ENCODE assay signal across 1 cellular context in the genomic region with DNA sequence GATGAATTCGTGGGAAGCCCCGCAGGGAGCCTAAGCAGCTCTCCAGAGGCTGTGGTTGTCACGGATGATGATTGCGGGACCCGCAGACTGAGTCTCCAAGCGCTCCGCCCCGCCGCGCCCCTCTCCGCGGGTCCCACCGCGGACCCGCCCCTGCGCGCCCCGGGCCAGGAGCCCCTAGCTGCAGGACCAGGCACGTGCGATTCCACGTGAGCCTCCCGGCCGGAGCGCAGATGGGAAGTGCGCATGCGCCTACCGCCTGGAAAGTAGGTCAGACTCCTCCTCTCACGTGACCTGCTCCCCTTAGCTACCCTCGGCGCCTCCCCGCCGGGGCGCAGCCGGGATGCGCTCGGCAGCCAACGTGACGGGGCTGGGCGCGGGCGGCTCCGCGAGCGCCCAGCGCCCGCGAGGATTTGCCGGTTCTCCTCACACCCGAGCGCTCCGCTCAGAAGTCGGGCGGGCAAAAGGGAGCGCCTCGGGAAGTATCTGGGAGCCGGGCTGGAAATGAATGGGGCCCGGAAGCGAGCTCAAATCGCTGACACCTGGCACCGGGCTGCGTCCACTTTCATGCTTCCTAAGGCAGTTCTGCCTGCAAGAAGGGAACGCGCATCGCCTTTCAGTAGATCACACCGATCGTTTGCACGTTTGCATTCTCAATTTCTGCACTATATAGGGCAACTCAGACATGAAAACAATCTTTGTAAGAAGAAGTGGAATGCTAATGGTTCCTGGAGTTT.
TF ChIP-seq lines count a peak whose summit lies in the region.

No MANE protein-coding gene starts in this region.

TF ChIP-seq in HepG2, 621 proteins besides CTCF, POLR2A, EP300 and RAD21 (continued from another document and continues in another):
- TF ChIP-seq, protein P1, sequence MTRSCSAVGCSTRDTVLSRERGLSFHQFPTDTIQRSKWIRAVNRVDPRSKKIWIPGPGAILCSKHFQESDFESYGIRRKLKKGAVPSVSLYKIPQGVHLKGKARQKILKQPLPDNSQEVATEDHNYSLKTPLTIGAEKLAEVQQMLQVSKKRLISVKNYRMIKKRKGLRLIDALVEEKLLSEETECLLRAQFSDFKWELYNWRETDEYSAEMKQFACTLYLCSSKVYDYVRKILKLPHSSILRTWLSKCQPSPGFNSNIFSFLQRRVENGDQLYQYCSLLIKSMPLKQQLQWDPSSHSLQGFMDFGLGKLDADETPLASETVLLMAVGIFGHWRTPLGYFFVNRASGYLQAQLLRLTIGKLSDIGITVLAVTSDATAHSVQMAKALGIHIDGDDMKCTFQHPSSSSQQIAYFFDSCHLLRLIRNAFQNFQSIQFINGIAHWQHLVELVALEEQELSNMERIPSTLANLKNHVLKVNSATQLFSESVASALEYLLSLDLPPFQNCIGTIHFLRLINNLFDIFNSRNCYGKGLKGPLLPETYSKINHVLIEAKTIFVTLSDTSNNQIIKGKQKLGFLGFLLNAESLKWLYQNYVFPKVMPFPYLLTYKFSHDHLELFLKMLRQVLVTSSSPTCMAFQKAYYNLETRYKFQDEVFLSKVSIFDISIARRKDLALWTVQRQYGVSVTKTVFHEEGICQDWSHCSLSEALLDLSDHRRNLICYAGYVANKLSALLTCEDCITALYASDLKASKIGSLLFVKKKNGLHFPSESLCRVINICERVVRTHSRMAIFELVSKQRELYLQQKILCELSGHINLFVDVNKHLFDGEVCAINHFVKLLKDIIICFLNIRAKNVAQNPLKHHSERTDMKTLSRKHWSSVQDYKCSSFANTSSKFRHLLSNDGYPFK (CRISPR knock-in tag; IDR thresholded peaks at IDR 0.05; ENCODE audit: borderline replicate concordance): no peak
- TF ChIP-seq ZNF343 (CRISPR knock-in tag; IDR thresholded peaks at IDR 0.05) (peak; percentile 84), ZNF329 (CRISPR knock-in tag; IDR thresholded peaks at IDR 0.05; ENCODE audit: low read depth) (peak; percentile 66; the same call in 1 of the 2 replicates), HNRNPLL (IDR thresholded peaks at IDR 0.05; ENCODE audit: low read depth, low read length, poor library complexity, severe bottlenecking) (peak; percentile 85), ZNF282 (IDR thresholded peaks at IDR 0.05; ENCODE audit: partially characterized antibody) (no peak), ZNF614 (CRISPR knock-in tag; IDR thresholded peaks at IDR 0.05; ENCODE audit: borderline replicate concordance) (peak; percentile 58; the same call in 1 of the 2 replicates), MLX (CRISPR knock-in tag; IDR thresholded peaks at IDR 0.05) (peak; percentile 90), HMGXB4 (CRISPR knock-in tag; IDR thresholded peaks at IDR 0.05; ENCODE audit: borderline replicate concordance in 1 of 2, low read depth in 1 of 2) (peak; percentile 56 to 66; a peak in 3 of 4 replicates), MAZ (IDR thresholded peaks at IDR 0.05; ENCODE audit: borderline replicate concordance, low read depth, low read length) (peak; percentile 78), MAZ (CRISPR knock-in tag; IDR thresholded peaks at IDR 0.05; ENCODE audit: low read depth) (no peak; the same call in 1 of the 2 replicates), SIN3B (IDR thresholded peaks at IDR 0.05; ENCODE audit: low read length) (no peak), NFKBIZ (CRISPR knock-in tag; IDR thresholded peaks at IDR 0.05) (no peak), FOXA1 (IDR thresholded peaks at IDR 0.05) (no peak), FOXA1 (CRISPR knock-in tag; IDR thresholded peaks at IDR 0.05) (0 out of 2 replicates have a peak, but pooled peaks have one; percentile 15), MEIS1 (CRISPR knock-in tag; IDR thresholded peaks at IDR 0.05; ENCODE audit: borderline replicate concordance) (0 out of 2 replicates have a peak, but pooled peaks have one; percentile 42), RBM39 (IDR thresholded peaks at IDR 0.05; ENCODE audit: low read depth, low read length, poor library complexity, severe bottlenecking) (peak; percentile 47), ZBTB4 (CRISPR knock-in tag; IDR thresholded peaks at IDR 0.05; ENCODE audit: borderline replicate concordance) (no peak; the same call in 1 of the 2 replicates), ZNF407 (CRISPR knock-in tag; IDR thresholded peaks at IDR 0.05; ENCODE audit: not compliant biosample characterization) (peak; percentile 65), ATM (IDR thresholded peaks at IDR 0.05; ENCODE audit: borderline replicate concordance) (no peak), PLSCR1 (CRISPR knock-in tag; IDR thresholded peaks at IDR 0.05; ENCODE audit: borderline replicate concordance) (no peak), JUND (CRISPR knock-in tag; IDR thresholded peaks at IDR 0.05) (no peak), BATF2 (CRISPR knock-in tag; IDR thresholded peaks at IDR 0.05) (no peak), PLRG1 (conservative IDR thresholded peaks at IDR 0.05) (no peak), EZH2 (conservative IDR thresholded peaks at IDR 0.05; ENCODE audit: low read depth, low read length) (no peak), JDP2 (CRISPR knock-in tag; IDR thresholded peaks at IDR 0.05; ENCODE audit: borderline replicate concordance) (0 out of 2 replicates have a peak, but pooled peaks have one; percentile 21), TRIM24 (CRISPR knock-in tag; IDR thresholded peaks at IDR 0.05) (no peak), MED8 (CRISPR knock-in tag; IDR thresholded peaks at IDR 0.05; ENCODE audit: insufficient replicate concordance) (peak; percentile 79), ZNF331 (CRISPR knock-in tag; IDR thresholded peaks at IDR 0.05) (peak; percentile 70; the same call in 1 of the 2 replicates)
- TF ChIP-seq, protein P2, sequence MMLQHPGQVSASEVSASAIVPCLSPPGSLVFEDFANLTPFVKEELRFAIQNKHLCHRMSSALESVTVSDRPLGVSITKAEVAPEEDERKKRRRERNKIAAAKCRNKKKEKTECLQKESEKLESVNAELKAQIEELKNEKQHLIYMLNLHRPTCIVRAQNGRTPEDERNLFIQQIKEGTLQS (CRISPR knock-in tag; IDR thresholded peaks at IDR 0.05): no peak; the same call in 1 of the 2 replicates
- TF ChIP-seq, protein P3, sequence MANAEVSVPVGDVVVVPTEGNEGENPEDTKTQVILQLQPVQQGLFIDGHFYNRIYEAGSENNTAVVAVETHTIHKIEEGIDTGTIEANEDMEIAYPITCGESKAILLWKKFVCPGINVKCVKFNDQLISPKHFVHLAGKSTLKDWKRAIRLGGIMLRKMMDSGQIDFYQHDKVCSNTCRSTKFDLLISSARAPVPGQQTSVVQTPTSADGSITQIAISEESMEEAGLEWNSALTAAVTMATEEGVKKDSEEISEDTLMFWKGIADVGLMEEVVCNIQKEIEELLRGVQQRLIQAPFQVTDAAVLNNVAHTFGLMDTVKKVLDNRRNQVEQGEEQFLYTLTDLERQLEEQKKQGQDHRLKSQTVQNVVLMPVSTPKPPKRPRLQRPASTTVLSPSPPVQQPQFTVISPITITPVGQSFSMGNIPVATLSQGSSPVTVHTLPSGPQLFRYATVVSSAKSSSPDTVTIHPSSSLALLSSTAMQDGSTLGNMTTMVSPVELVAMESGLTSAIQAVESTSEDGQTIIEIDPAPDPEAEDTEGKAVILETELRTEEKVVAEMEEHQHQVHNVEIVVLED (CRISPR knock-in tag; IDR thresholded peaks at IDR 0.05; ENCODE audit: borderline replicate concordance): peak; percentile 80
